ENCODE assay signal across 1 cellular context in genomic region chr6:31687860-31688693, GRCh38.
A peak's percentile ranks its signal among the peaks of the same experiment; 100 is the strongest.
TF ChIP-seq lines count a peak whose summit lies in the region.

No MANE protein-coding gene starts in this region.

TF ChIP-seq in HepG2, 621 proteins besides CTCF, POLR2A, EP300 and RAD21:
- TF ChIP-seq ZNF138 (CRISPR knock-in tag; IDR thresholded peaks at IDR 0.05; ENCODE audit: low read depth) (no peak), ZNF652 (CRISPR knock-in tag; IDR thresholded peaks at IDR 0.05; ENCODE audit: borderline replicate concordance, low read depth) (peak; percentile 76)
